ENCODE assay signal across 9 cellular contexts in the genomic region with DNA sequence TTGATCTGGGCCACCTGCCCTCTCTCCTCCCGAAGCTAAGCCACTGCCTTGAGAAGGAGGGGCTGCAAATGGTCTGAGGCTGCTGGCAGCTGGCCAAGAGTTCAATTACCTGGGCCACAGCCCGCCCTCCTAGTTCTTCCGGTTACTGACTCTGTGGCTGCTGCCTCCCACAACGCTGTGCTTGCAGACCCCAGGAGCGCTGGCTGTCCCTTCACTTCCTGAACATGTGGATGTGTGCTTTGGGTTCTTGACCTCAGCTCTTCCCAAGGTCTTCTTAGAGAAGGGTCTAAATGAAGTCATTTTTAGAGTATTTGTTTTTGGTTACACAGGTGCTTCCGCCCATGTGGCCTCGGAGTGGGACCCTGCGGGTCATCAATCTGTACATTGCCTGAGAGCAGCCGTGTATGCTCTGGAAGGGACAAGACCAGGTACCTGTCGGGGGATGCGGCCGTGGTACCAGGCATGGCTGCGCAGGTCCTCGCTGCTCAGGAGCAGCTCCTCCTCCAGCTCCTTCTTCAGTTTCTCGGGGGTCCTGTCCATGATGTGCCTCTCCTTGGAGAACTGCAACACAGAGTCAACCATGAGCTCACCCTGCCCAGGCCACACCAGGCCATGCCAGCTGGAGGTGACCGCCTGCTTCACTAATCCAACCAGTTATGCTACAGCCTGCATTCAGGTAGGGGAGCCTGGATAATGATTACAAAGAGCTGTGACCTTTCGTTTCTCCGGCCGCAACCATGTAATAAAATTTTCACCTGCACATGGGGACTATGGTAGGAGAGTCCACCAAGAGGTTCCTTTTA.
DNase-seq lines count a peak whose midpoint lies in the region; ATAC-seq and TF ChIP-seq lines count a peak whose summit lies in the region.
"Had no signal": no experiment of that assay in that cellular context is flagged by ENCODE, and none has a peak within 500 bp of the region (broad histone marks: within the 10 kb centered on the region; RNA-seq: fewer than 3 reads in every experiment).

No MANE protein-coding gene starts in this region.

- no peaks in the 10 kb centered on the region for H3K27me3 ChIP-seq in BLaER1 treated with 17β-estradiol and CSF1 and Interleukin-3, amounts not matched to agents 10 nM and 100 nM
- no peaks in the 10 kb centered on the region for H3K27me3 ChIP-seq in spleen (replicated peaks in 1 of 7)

- H3K27ac ChIP-seq in BLaER1 treated with 17β-estradiol and CSF1 and Interleukin-3, amounts not matched to agents 10 nM and 100 nM = peak overlapping the region in 4 of 11 experiments; percentile 5 to 47 (median 28); a peak in 6 of 22 replicates
- H3K27ac ChIP-seq in epithelial cell of prostate = peak overlapping the region; percentile 36
- H3K27ac ChIP-seq in spleen = peak overlapping the region in 1 of 8 donors; percentile 30

- ATAC-seq in GM19372 (IDR thresholded peaks at IDR 0.05; ENCODE audit: low read depth, unreplicated experiment) = peak; percentile 77
- ATAC-seq in HG03280 (IDR thresholded peaks at IDR 0.05; ENCODE audit: unreplicated experiment) = peak; percentile 59

- H3K9me3 ChIP-seq in BLaER1 treated with 17β-estradiol and CSF1 and Interleukin-3, amounts not matched to agents 10 nM and 100 nM (replicated peaks in 1 of 11) = no peaks in the 10 kb centered on the region
- no peaks in the 10 kb centered on the region for H3K9me3 ChIP-seq in spleen

- peak; percentile 100 for DNase-seq in NCI-H510A treated with DMSO at 0.1 percent for 48 hours (lab: John Stamatoyannopoulos, UW)
- no peak for DNase-seq in epithelial cell of prostate (ENCODE audit: low read depth, low spot score)
- peak; percentile 84 for DNase-seq in spleen
- no peak for DNase-seq in G401 (ENCODE audit: low spot score)
- DNase-seq in middle frontal gyrus (ENCODE audit: extremely low spot score, low spot score) = no peak
- DNase-seq: activated T-cell treated with anti-CD3 and anti-CD28 coated beads, Interleukin-2, amount 50 U/mL, for 4 hours had no signal

- WGBS in spleen, 5 donors = 48 to 61% (median 51%) methylated on average over 19 of the region's 19 CpGs

- intact Hi-C loops in spleen (cut with DNase I; ENCODE audit: low total_unique reads) = no loop called here

- in situ Hi-C loops in G401 (cut with HindIII; ENCODE audit: low sequenced_read_pairs) = no loop called here

- no peak for TF ChIP-seq CTCF in spleen (IDR thresholded peaks at IDR 0.05 in 8 of 11, conservative IDR thresholded peaks at IDR 0.05 in 3 of 11)

- H4K20me1 ChIP-seq in BLaER1 treated with 17β-estradiol and CSF1 and Interleukin-3, amounts not matched to agents 10 nM and 100 nM = peaks cover 13 to 86% (median 66%) of the 10 kb centered on the region in 11 experiments; a peak in 20 of 22 replicates

- peak overlapping the region; percentile 37 to 83 (median 48); a peak in 21 of 22 replicates for H3K4me2 ChIP-seq in BLaER1 treated with 17β-estradiol and CSF1 and Interleukin-3, amounts not matched to agents 10 nM and 100 nM

- H3K4me1 ChIP-seq in BLaER1 treated with 17β-estradiol and CSF1 and Interleukin-3, amounts not matched to agents 10 nM and 100 nM = peaks cover 27 to 69% (median 43%) of the 10 kb centered on the region in 10 experiments
- peaks cover 0 to 22% (median 13%) of the 10 kb centered on the region in 6 donors for H3K4me1 ChIP-seq in spleen

- peaks cover 12 to 89% (median 68%) of the 10 kb centered on the region in 11 experiments; a peak in 21 of 22 replicates for H3K36me3 ChIP-seq in BLaER1 treated with 17β-estradiol and CSF1 and Interleukin-3, amounts not matched to agents 10 nM and 100 nM
- peaks cover 0 to 35% (median 5%) of the 10 kb centered on the region in 6 donors for H3K36me3 ChIP-seq in spleen

- TF ChIP-seq POLR2A in spleen (IDR thresholded peaks at IDR 0.05) = no peak

- H3K9ac ChIP-seq in BLaER1 treated with 17β-estradiol and CSF1 and Interleukin-3, amounts not matched to agents 10 nM and 100 nM = no peak overlapping the region; a peak in 1 of 22 replicates

- H3K4me3 ChIP-seq in BLaER1 treated with 17β-estradiol and CSF1 and Interleukin-3, amounts not matched to agents 10 nM and 100 nM = no peak overlapping the region
- H3K4me3 ChIP-seq in spleen = no peak overlapping the region

Comparison
In these comparisons a context has a peak if more than half of its experiments do, and no peak if none do; other contexts are left out.
1. DNase-seq: peak in NCI-H510A treated with DMSO at 0.1 percent for 48 hours (single experiment) and spleen (single experiment); none in epithelial cell of prostate (single experiment), G401 (single experiment) and middle frontal gyrus (single experiment).